ENCODE assay signal across 9 cellular contexts in genomic region chr12:108306014-108306501, GRCh38. TPM values are rescaled to one million over a fixed set of nuclear protein-coding genes. Genes with fewer than 3 reads are reported as not detected.
DNase-seq lines count a peak whose midpoint lies in the region; ATAC-seq and TF ChIP-seq lines count a peak whose summit lies in the region.
"Had no signal": no experiment of that assay in that cellular context is flagged by ENCODE, and none has a peak within 500 bp of the region (broad histone marks: within the 10 kb centered on the region; RNA-seq: fewer than 3 reads in every experiment).

No MANE protein-coding gene starts in this region.

- TF ChIP-seq CTCF in BJ (IDR thresholded peaks at IDR 0.05; ENCODE audit: insufficient read depth, low read depth, low read length) (no peak), RWPE1 (conservative IDR thresholded peaks at IDR 0.05; ENCODE audit: low read depth) (no peak), fibroblast of mammary gland (conservative IDR thresholded peaks at IDR 0.05; ENCODE audit: control insufficient read depth, insufficient read depth, low read depth, low read length) (no peak), omental fat pad (IDR thresholded peaks at IDR 0.05) (no peak)

- ATAC-seq in omental fat pad (ENCODE audit: low FRiP score) (peak; percentile 61), HG03196 (IDR thresholded peaks at IDR 0.05; ENCODE audit: unreplicated experiment) (no peak), HG02885 (IDR thresholded peaks at IDR 0.05; ENCODE audit: poor library complexity, unreplicated experiment) (no peak)

- CTCF ChIA-PET in BJ (lab: Yijun Ruan, JAX) = no interaction called here
- CTCF ChIA-PET in RWPE1 (lab: Yijun Ruan, JAX) = no interaction called here

- DNase-seq in BJ (ENCODE audit: low read depth) (no peak), RWPE1 (ENCODE audit: low spot score) (peak; percentile 55), fibroblast of mammary gland (ENCODE audit: low read depth) (peak; percentile 86), omental fat pad (ENCODE audit: low spot score) (no peak), NCI-H2171 treated with DMSO at 0.1 percent for 48 hours (lab: John Stamatoyannopoulos, UW) (no peak), LoVo (ENCODE audit: low spot score) (no peak)
- DNase-seq: activated B cell treated with CpG ODN at 0.5 μM for 24 hours had no signal

- no peaks in the 10 kb centered on the region for H3K36me3 ChIP-seq in BJ (ENCODE audit: control insufficient read depth, insufficient read depth, low read length)

- H3K27me3 ChIP-seq in BJ (ENCODE audit: control insufficient read depth, insufficient read depth, low read length) = peaks cover 8% of the 10 kb centered on the region

- POLR2A ChIA-PET in BJ (lab: Charles Lee) (interaction anchor here (0.7 kb wide), 1 partner anchor 29 kb away, joined by 16 read pairs; no protein-coding TSS in a partner anchor), RWPE1 (lab: Yijun Ruan, JAX; ENCODE audit: low non-redundant PET) (no interaction called here)

- peak overlapping the region; percentile 13; the same call in 1 of the 2 replicates for H3K4me3 ChIP-seq in BJ (ENCODE audit: low read depth, low read length)
- H3K4me3 ChIP-seq in fibroblast of mammary gland (ENCODE audit: control insufficient read depth, low read depth, low read length) = peak overlapping the region; percentile 17

- peak overlapping the region; percentile 79 for H3K27ac ChIP-seq in RWPE1

RNA-seq across cellular contexts. Expression of gene CMKLR1, which starts 33.1 kb away (rescaled TPM):
- polyA plus RNA-seq in BJ (2011; rRNA removed) = 0.10 TPM in 1 of 2 replicates, not detected in the other
- polyA minus RNA-seq in BJ (2011; rRNA and poly(A)+ RNA removed) = not detected in 2 replicates
- total RNA-seq in omental fat pad = 10 to 100 TPM; 20.7 to 28.1 (median 23.1) TPM

Comparison
In these comparisons a context has a peak if more than half of its experiments do, and no peak if none do; other contexts are left out.
1. DNase-seq: peak in RWPE1 (single experiment) and fibroblast of mammary gland (single experiment); none in BJ (single experiment), omental fat pad (single experiment), NCI-H2171 treated with DMSO at 0.1 percent for 48 hours (single experiment) and LoVo (single experiment).